ENCODE assay signal across 31 cellular contexts in the genomic region with DNA sequence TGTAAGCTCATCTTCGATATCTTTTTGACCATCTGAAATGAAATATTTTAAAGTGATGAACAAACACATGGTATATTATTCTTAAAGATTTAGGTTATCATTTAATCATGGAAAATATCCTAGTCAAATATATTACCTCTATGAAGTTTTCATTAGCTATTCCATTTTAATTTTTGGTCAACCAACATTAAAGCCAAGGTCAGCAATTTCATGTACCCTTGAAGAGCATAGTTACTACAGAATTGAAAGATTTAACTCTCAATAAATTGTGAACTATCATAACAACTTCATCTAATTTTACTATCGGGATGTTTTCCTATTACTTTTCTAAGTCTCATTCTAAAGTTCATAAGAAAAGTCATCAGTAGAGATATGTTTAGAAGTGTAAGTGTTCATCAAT.
"Had no signal": no experiment of that assay in that cellular context is flagged by ENCODE, and none has a peak within 500 bp of the region (broad histone marks: within the 10 kb centered on the region; RNA-seq: fewer than 3 reads in every experiment).

No MANE protein-coding gene starts in this region.

- FAIRE-seq: astrocyte, TTC549 had no signal

- H3K36me3 ChIP-seq: adrenal gland, brain microvascular endothelial cell, breast epithelium had no signal

- H3K9me3 ChIP-seq: adrenal gland, body of pancreas had no signal

- H3K27ac ChIP-seq: adrenal gland, body of pancreas, brain microvascular endothelial cell, breast epithelium, VCaP had no signal

- H3K4me1 ChIP-seq: adrenal gland, body of pancreas, breast epithelium had no signal

- DNase-seq: activated B cell treated with CpG ODN at 0.5 μM for 24 hours; activated CD4-positive, alpha-beta memory T cell treated with anti-CD3 and anti-CD28 coated beads for 36 hours; activated CD4-positive, alpha-beta T cell treated with anti-CD3 and anti-CD28 coated beads for 4 hours; activated CD4-positive, alpha-beta T cell treated with anti-CD3 and anti-CD28 coated beads, Interleukin-2, amount 10 ng/mL, durations not matched to agents 24 days and 14 days; activated CD4-positive, alpha-beta T cell treated with anti-CD3 and anti-CD28 coated beads, Interleukin-2, amount 50 U/mL, for 1 hour; activated CD4-positive, alpha-beta T cell treated with anti-CD3 and anti-CD28 coated beads, Interleukin-2, amount 50 U/mL, for 4 hours; activated CD4-positive, CD25-positive, alpha-beta regulatory T cell treated with anti-CD3 and anti-CD28 coated beads, Interleukin-2, amount 50 U/mL, for 72 hours; activated CD8-positive, alpha-beta memory T cell treated with anti-CD3 and anti-CD28 coated beads, Interleukin-2, amount 50 U/mL, for 4 hours; activated CD8-positive, alpha-beta T cell treated with anti-CD3 and anti-CD28 coated beads for 36 hours; activated effector memory CD4-positive, alpha-beta T cell treated with Interleukin-2 at 50 U/mL for 16 hours; activated gamma-delta T cell treated with Interleukin-2 at 50 U/mL for 16 hours; activated naive CD4-positive, alpha-beta T cell; activated naive CD4-positive, alpha-beta T cell treated with anti-CD3 and anti-CD28 coated beads for 36 hours; activated naive CD4-positive, alpha-beta T cell treated with anti-CD3 and anti-CD28 coated beads, Interleukin-2, amount 50 U/mL, for 16 hours; activated naive CD8-positive, alpha-beta T cell treated with anti-CD3 and anti-CD28 coated beads for 36 hours; activated T-cell treated with anti-CD3 and anti-CD28 coated beads, Interleukin-2, amount 50 U/mL, for 24 hours; activated T-cell treated with anti-CD3 and anti-CD28 coated beads, Interleukin-2, amount 50 U/mL, for 48 hours; adrenal gland; amniotic stem cell; aorta; body of pancreas; brain microvascular endothelial cell; central memory CD4-positive, alpha-beta T cell; T-helper 1 cell; T-helper 2 cell; T-helper 9 cell had no signal

- ATAC-seq: activated CD8-positive, alpha-beta T cell treated with anti-CD3 and anti-CD28 coated beads for 36 hours; activated naive CD4-positive, alpha-beta T cell treated with anti-CD3 and anti-CD28 coated beads, Interleukin-2, amount 50 U/mL, for 72 hours; body of pancreas had no signal

- H3K27me3 ChIP-seq: adrenal gland, body of pancreas, brain microvascular endothelial cell, breast epithelium had no signal

- H3K4me3 ChIP-seq: adrenal gland, body of pancreas, breast epithelium had no signal
